In the genomic region with DNA sequence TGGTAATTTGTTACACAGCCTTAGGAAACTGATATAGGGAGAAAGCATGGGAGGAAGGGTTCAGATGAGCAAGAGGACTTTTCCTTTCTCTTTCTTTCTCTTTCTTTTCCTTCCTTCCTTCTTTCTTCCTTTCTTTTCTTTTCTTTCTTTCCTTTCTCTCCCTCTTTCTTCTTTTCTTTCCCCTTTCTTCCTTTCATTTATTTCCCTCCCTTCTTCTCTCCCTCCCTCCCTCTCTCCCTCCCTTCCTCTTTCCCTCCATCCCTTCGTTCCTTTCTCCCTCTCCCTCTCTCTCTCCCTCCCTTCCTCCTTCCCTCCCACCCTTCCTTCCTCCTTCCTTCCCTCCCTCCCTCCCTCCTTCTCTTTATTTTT, we compare ENCODE assay signal across 27 cellular contexts.
"Had no signal": no experiment of that assay in that cellular context is flagged by ENCODE, and none has a peak within 500 bp of the region (broad histone marks: within the 10 kb centered on the region; RNA-seq: fewer than 3 reads in every experiment).

No MANE protein-coding gene starts in this region.

- FAIRE-seq: urothelium cell line had no signal

- H3K27me3 ChIP-seq: stomach, suprapubic skin, testis, thyroid gland, tibial nerve, transverse colon, upper lobe of left lung, upper lobe of right lung, uterus, vagina had no signal

- H3K36me3 ChIP-seq: stomach, suprapubic skin, thoracic aorta, thyroid gland, tibial artery, tibial nerve, transverse colon, upper lobe of left lung, upper lobe of right lung, uterus, vagina had no signal

- ATAC-seq: stimulated activated effector memory CD8-positive, alpha-beta T cell treated with anti-CD3 and anti-CD28 coated beads, Interleukin-12 subunit alpha, Interleukin-12 subunit beta, amount 100 ng/mL, for 72 hours; stimulated activated memory B cell treated with anti-CD40 and anti-IgM and Interleukin-4, amounts not matched to agents 10 μg/mL and 1 μg/mL and 100 μg/mL, for 72 hours; stimulated activated naive B cell treated with anti-CD40 and anti-IgM and Interleukin-4, amounts not matched to agents 10 μg/mL and 1 μg/mL and 100 μg/mL, for 72 hours; stimulated activated naive CD8-positive, alpha-beta T cell treated with anti-CD3 and anti-CD28 coated beads, Interleukin-15, amount 100 ng/mL, for 72 hours; stimulated activated naive CD8-positive, alpha-beta T cell treated with anti-CD3 and anti-CD28 coated beads, Interleukin-15, Interleukin-2, amounts not matched to agents 100 U/mL and 50 U/mL, for 24 hours; upper lobe of right lung had no signal

- H3K4me3 ChIP-seq: stomach, suprapubic skin, testis, thoracic aorta, thyroid gland, tibial artery, tibial nerve, transverse colon, upper lobe of left lung, upper lobe of right lung, uterus, vagina had no signal

- DNase-seq: stimulated activated CD4-positive, alpha-beta T cell treated with anti-CD3 and anti-CD28 coated beads, Interleukin-2, amount 100 ng/mL, for 48 hours; stimulated activated CD4-positive, alpha-beta T cell treated with anti-CD3 and anti-CD28 coated beads, Interleukin-4, amount 100 ng/mL, for 1 hour; stimulated activated CD4-positive, alpha-beta T cell treated with anti-CD3 and anti-CD28 coated beads, Interleukin-4, amount 100 ng/mL, for 24 hours; stimulated activated CD4-positive, alpha-beta T cell treated with anti-CD3 and anti-CD28 coated beads, Interleukin-4, amount 100 ng/mL, for 4 hours; stimulated activated CD8-positive, alpha-beta memory T cell treated with anti-CD3 and anti-CD28 coated beads, Interleukin-4, amount 100 ng/mL, for 48 hours; stimulated activated naive B cell treated with anti-CD40 and anti-IgM and Interleukin-4, amounts not matched to agents 10 μg/mL and 1 μg/mL and 100 μg/mL, for 72 hours; stimulated activated naive CD4-positive, alpha-beta T cell; stimulated activated naive CD4-positive, alpha-beta T cell treated with Interleukin-2 at 50 U/mL for 16 hours; stimulated activated naive CD8-positive, alpha-beta T cell treated with anti-CD3 and anti-CD28 coated beads, Interleukin-15, amount 100 ng/mL, for 72 hours; stimulated activated naive CD8-positive, alpha-beta T cell treated with anti-CD3 and anti-CD28 coated beads, Interleukin-15, Interleukin-2, amounts not matched to agents 100 U/mL and 50 U/mL, for 24 hours; stomach; substantia nigra; testis; thyroid gland; transverse colon; trophoblast cell; upper lobe of left lung; upper lobe of right lung had no signal

- H3K9me3 ChIP-seq: stomach, suprapubic skin, testis, thoracic aorta, thyroid gland, tibial artery, tibial nerve, transverse colon, upper lobe of left lung, upper lobe of right lung, uterus, vagina had no signal

- H3K27ac ChIP-seq: stomach, suprapubic skin, testis, thoracic aorta, thyroid gland, tibial artery, tibial nerve, transverse colon, upper lobe of left lung, upper lobe of right lung, uterus, vagina had no signal

- H3K4me1 ChIP-seq: stomach, suprapubic skin, testis, thyroid gland, tibial artery, tibial nerve, transverse colon, upper lobe of left lung, upper lobe of right lung, uterus, vagina had no signal
